In the genomic region with DNA sequence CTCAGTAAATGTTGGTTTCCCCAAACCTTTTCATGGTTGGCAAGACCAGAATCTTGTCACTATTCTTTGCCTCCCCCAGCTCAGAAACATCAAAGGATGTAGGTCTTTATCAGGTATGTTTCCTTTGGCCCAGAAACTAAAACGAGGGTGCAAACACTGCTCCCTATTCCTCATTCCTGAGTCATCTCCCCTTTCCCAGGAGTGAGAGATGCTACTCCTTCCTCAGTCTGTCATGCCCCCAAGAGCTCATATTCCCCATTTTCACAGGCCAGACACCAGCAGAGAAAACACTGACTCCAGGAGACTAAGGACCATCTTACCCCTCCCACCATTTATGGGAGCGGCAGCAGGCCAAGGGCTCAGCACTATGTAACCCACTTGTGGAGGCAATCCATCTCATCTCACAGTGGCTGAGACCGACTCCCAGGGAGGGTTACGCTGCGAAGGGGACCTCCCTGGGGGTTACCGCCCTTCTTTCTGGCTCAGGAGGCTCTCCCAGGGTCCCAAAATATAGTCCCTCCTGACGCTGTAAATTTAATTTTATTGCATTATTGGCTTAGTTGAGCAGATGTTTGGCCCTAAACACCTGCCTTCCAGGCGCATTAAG, we compare ENCODE assay signal across 10 cellular contexts. TPM values are rescaled to one million over a fixed set of nuclear protein-coding genes. Genes with fewer than 3 reads are reported as not detected.
DNase-seq lines count a peak whose midpoint lies in the region; ATAC-seq and TF ChIP-seq lines count a peak whose summit lies in the region.
"Had no signal": no experiment of that assay in that cellular context is flagged by ENCODE, and none has a peak within 500 bp of the region (broad histone marks: within the 10 kb centered on the region; RNA-seq: fewer than 3 reads in every experiment).

No MANE protein-coding gene starts in this region.

- H4K20me1 ChIP-seq in OCI-LY7 (ENCODE audit: insufficient read depth, low read length) = peaks cover 2% of the 10 kb centered on the region; the same call in 1 of the 2 replicates

- BruUV-seq in OCI-LY7 (replicated peaks; lab: Mats Ljungman, UMichigan) = no TSS peak

- ATAC-seq in HG02763 (IDR thresholded peaks at IDR 0.05; ENCODE audit: unreplicated experiment) = no peak
- ATAC-seq in HG03520 (IDR thresholded peaks at IDR 0.05; ENCODE audit: unreplicated experiment) = no peak
- ATAC-seq in HG03097 (IDR thresholded peaks at IDR 0.05; ENCODE audit: low FRiP score, unreplicated experiment) = no peak
- ATAC-seq in HG03095 (IDR thresholded peaks at IDR 0.05; ENCODE audit: unreplicated experiment) = no peak

- H3K27ac Mint-ChIP-seq in endodermal cell = no peak overlapping the region

- WGBS in endodermal cell (ENCODE audit: insufficient coverage in 1 of 2, insufficient read length in 1 of 2), 2 experiments = 91 to 95% methylated on average over 7 to 8 of the region's 8 CpGs

- H3K27me3 ChIP-seq in endodermal cell (ENCODE audit: control insufficient read depth, insufficient read depth, low read length, poor library complexity, severe bottlenecking) (no peaks in the 10 kb centered on the region), rectal smooth muscle tissue (ENCODE audit: control insufficient read depth, insufficient read depth, low read length) (no peaks in the 10 kb centered on the region)

- H3K4me2 ChIP-seq in OCI-LY7 (ENCODE audit: low read length) = peak overlapping the region; percentile 86

- POLR2A ChIA-PET in OCI-LY7 (lab: Charles Lee) = interaction anchor here (1.3 kb wide), 1 partner anchor 13 kb away, joined by 4 read pairs; no protein-coding TSS in a partner anchor

- CTCF ChIA-PET in OCI-LY7 (lab: Charles Lee; ENCODE audit: unreplicated experiment) = no interaction called here

- TF ChIP-seq CTCF in GM12865 (IDR thresholded peaks at IDR 0.05; ENCODE audit: insufficient read depth, low read depth, low read length, missing control alignments) (no peak), OCI-LY7 (conservative IDR thresholded peaks at IDR 0.05; ENCODE audit: low read length) (no peak), endodermal cell (conservative IDR thresholded peaks at IDR 0.05) (no peak)

- intact Hi-C loops in OCI-LY7 (cut with micrococcal nuclease; ENCODE audit: unreplicated experiment) = no loop called here

- no peak for DNase-seq in GM12865 (ENCODE audit: low read depth)
- DNase-seq in OCI-LY7 (ENCODE audit: low spot score) = no peak
- no peak for DNase-seq in endodermal cell
- DNase-seq: foreskin melanocyte; stimulated activated CD4-positive, alpha-beta T cell treated with anti-CD3 and anti-CD28 coated beads, Interleukin-2, amount 100 ng/mL, for 24 hours had no signal

- H2AFZ ChIP-seq in OCI-LY7 (ENCODE audit: low read length) = no peak overlapping the region

- no peak overlapping the region for H3K27ac ChIP-seq in OCI-LY7 (ENCODE audit: low read depth, low read length, poor library complexity, severe bottlenecking)
- H3K27ac ChIP-seq in endodermal cell (ENCODE audit: low read depth, low read length) = no peak overlapping the region
- no peak overlapping the region for H3K27ac ChIP-seq in rectal smooth muscle tissue (ENCODE audit: low read depth, low read length)

- H3K4me1 ChIP-seq in OCI-LY7 (ENCODE audit: insufficient read depth, low read length, poor library complexity, severe bottlenecking) (peaks cover 18% of the 10 kb centered on the region), endodermal cell (ENCODE audit: control insufficient read depth, insufficient read depth, low read length) (peaks cover 4% of the 10 kb centered on the region), rectal smooth muscle tissue (ENCODE audit: control insufficient read depth, insufficient read depth, low read length) (peaks cover 9% of the 10 kb centered on the region)

- peak overlapping the region; percentile 81 for H3K4me3 Mint-ChIP-seq in endodermal cell

- H3K36me3 Mint-ChIP-seq in endodermal cell (ENCODE audit: low read depth) = peaks cover 47% of the 10 kb centered on the region

- H3K9ac ChIP-seq in endodermal cell (ENCODE audit: extremely low read depth, low read length, poor library complexity, severe bottlenecking) = no peak overlapping the region
- no peak overlapping the region for H3K9ac ChIP-seq in rectal smooth muscle tissue (ENCODE audit: low read length)

- no peaks in the 10 kb centered on the region for H3K9me2 ChIP-seq in OCI-LY7 (ENCODE audit: insufficient read depth, low read length)

- H3K9me3 Mint-ChIP-seq in endodermal cell = peaks cover 10% of the 10 kb centered on the region

- H3K79me2 ChIP-seq in OCI-LY7 (ENCODE audit: insufficient read depth, low read depth, low read length) = peaks cover 42% of the 10 kb centered on the region

- H3K9me3 ChIP-seq in OCI-LY7 (ENCODE audit: low read length) (no peaks in the 10 kb centered on the region), endodermal cell (ENCODE audit: control insufficient read depth, low read length) (peaks cover 16% of the 10 kb centered on the region)

- H3K4me3 ChIP-seq in GM12865 (ENCODE audit: low read depth, low read length) = peak overlapping the region; percentile 94
- peak overlapping the region; percentile 75 for H3K4me3 ChIP-seq in OCI-LY7 (ENCODE audit: low read depth, low read length, poor library complexity, severe bottlenecking)
- peak overlapping the region; percentile 87 for H3K4me3 ChIP-seq in endodermal cell (ENCODE audit: low read length)
- peak overlapping the region; percentile 76 for H3K4me3 ChIP-seq in rectal smooth muscle tissue (ENCODE audit: low read length)

- peaks cover 52% of the 10 kb centered on the region for H3K36me3 ChIP-seq in OCI-LY7 (ENCODE audit: insufficient read depth, low read length)
- H3K36me3 ChIP-seq in endodermal cell (ENCODE audit: control insufficient read depth, insufficient read depth, low read length) = peaks cover 48% of the 10 kb centered on the region
- peaks cover 17% of the 10 kb centered on the region for H3K36me3 ChIP-seq in rectal smooth muscle tissue (ENCODE audit: control insufficient read depth, insufficient read depth, low read length)

- H3K4me1 Mint-ChIP-seq in endodermal cell = peaks cover 28% of the 10 kb centered on the region

- H3K27me3 Mint-ChIP-seq in endodermal cell (ENCODE audit: insufficient read depth) = no peaks in the 10 kb centered on the region

RNA-seq across cellular contexts. Expression of gene GEMIN4, which starts 1.5 kb away (rescaled TPM):
- 36.3 and 40.2 TPM in 2 replicates for total RNA-seq in OCI-LY7 (2014; rRNA removed; shearing (Covaris generic))
- total RNA-seq in OCI-LY7 (2022) (53.6 and 56.1 TPM in 2 replicates), endodermal cell (10 to 100 TPM; 30.3 to 36.2 TPM)
- 27.3 TPM for polyA plus RNA-seq in endodermal cell (2013, experiment 1 of 2)
- polyA plus RNA-seq in endodermal cell (2013, experiment 2 of 2) = 24.4 TPM

RNA-seq across cellular contexts. Expression of gene TLCD3A, which starts 18.1 kb away (rescaled TPM):
- total RNA-seq in OCI-LY7 (2014; rRNA removed; shearing (Covaris generic)) = 4.0 and 8.3 TPM in 2 replicates
- total RNA-seq in OCI-LY7 (2022) (8.1 and 11.7 TPM in 2 replicates), endodermal cell (10 to 100 TPM; 16.6 to 28.8 TPM)
- polyA plus RNA-seq in endodermal cell (2013, experiment 1 of 2) = 17.4 TPM
- polyA plus RNA-seq in endodermal cell (2013, experiment 2 of 2) = 21.0 TPM

RNA-seq across cellular contexts. Expression of gene GLOD4, which starts 31.5 kb away (rescaled TPM):
- total RNA-seq in OCI-LY7 (2014; rRNA removed; shearing (Covaris generic)) = 48.4 and 80.2 TPM in 2 replicates
- total RNA-seq in OCI-LY7 (2022) = 79.7 and 86.8 TPM in 2 replicates
- 10 to 100 TPM; 81.6 to 95.1 TPM for total RNA-seq in endodermal cell
- polyA plus RNA-seq in endodermal cell (2013, experiment 1 of 2) = 58.6 TPM
- polyA plus RNA-seq in endodermal cell (2013, experiment 2 of 2) = 54.5 TPM

RNA-seq across cellular contexts. Expression of gene MRM3, which starts 31.6 kb away (rescaled TPM):
- total RNA-seq in OCI-LY7 (2014; rRNA removed; shearing (Covaris generic)) = 35.8 and 47.1 TPM in 2 replicates
- total RNA-seq in OCI-LY7 (2022) = 24.0 and 29.5 TPM in 2 replicates
- total RNA-seq in endodermal cell = 10 to 100 TPM; 14.0 to 18.7 TPM
- 10.1 TPM for polyA plus RNA-seq in endodermal cell (2013, experiment 1 of 2)
- 10.7 TPM for polyA plus RNA-seq in endodermal cell (2013, experiment 2 of 2)

RNA-seq across cellular contexts. Expression of gene VPS53, which starts 35.9 kb away (rescaled TPM):
- 12.5 and 12.6 TPM in 2 replicates for total RNA-seq in OCI-LY7 (2014; rRNA removed; shearing (Covaris generic))
- 59.7 and 69.7 TPM in 2 replicates for total RNA-seq in OCI-LY7 (2022)
- total RNA-seq in endodermal cell = 10 to 100 TPM; 59.8 to 63.2 TPM
- polyA plus RNA-seq in endodermal cell (2013, experiment 1 of 2) = 38.0 TPM
- polyA plus RNA-seq in endodermal cell (2013, experiment 2 of 2) = 39.8 TPM
